Comparison of ENCODE assay signal across 1 cellular context in genomic region chr1:8863712-8864324, GRCh38.
TF ChIP-seq lines count a peak whose summit lies in the region.

No MANE protein-coding gene starts in this region.

TF ChIP-seq in GM23338, 12 proteins besides CTCF, POLR2A, EP300 and RAD21:
- no peak for TF ChIP-seq ETS1 (IDR thresholded peaks at IDR 0.05)
